23 cellular contexts compared by ENCODE assay signal in the genomic region with DNA sequence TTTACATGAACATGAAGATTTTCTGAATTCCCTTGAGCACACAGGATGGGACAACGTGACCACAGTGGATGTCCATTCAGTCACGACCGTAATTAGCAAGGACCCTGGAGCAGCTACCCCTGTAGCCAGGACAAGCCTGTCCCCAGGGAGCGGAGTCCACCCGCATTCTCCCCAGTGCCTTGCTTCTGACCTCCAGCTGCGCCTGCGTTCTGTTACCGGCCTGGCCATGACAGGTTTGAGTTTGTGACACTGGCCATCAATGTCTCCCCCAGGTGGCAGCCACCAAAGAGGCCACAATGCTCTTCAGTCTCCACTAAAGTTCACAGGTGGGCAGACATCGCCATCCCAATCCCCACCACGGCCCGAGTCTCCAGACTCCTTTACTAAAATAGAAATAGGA.
DNase-seq lines count a peak whose midpoint lies in the region; ATAC-seq, FAIRE-seq and TF ChIP-seq lines count a peak whose summit lies in the region.
"Had no signal": no experiment of that assay in that cellular context is flagged by ENCODE, and none has a peak within 500 bp of the region (broad histone marks: within the 10 kb centered on the region; RNA-seq: fewer than 3 reads in every experiment).

No MANE protein-coding gene starts in this region.

- no peak overlapping the region for H2BK15ac ChIP-seq in neuronal stem cell (ENCODE audit: low read length)

- H3K4ac ChIP-seq in neuronal stem cell (ENCODE audit: low read length) (no peak overlapping the region), trophoblast cell (ENCODE audit: low read depth, low read length) (no peak overlapping the region)

- H3K9me3 ChIP-seq in HepG2 (ENCODE audit: low read length) (no peaks in the 10 kb centered on the region), right lobe of liver (no peaks in the 10 kb centered on the region), K562 (replicated peaks; ENCODE audit: control insufficient read depth, insufficient read depth, low read depth, low read length) (no peaks in the 10 kb centered on the region), neuronal stem cell (replicated peaks in 1 of 2; ENCODE audit: control insufficient read depth in 2 of 2, insufficient read depth in 1 of 2, low read depth in 1 of 2, low read length in 2 of 2) (no peaks in the 10 kb centered on the region), trophoblast cell (ENCODE audit: insufficient read depth, low read depth, low read length) (peaks cover 4% of the 10 kb centered on the region)
- H3K9me3 ChIP-seq: A549; BLaER1 treated with 17β-estradiol and CSF1 and Interleukin-3, amounts not matched to agents 10 nM and 100 nM; Caco-2 had no signal

- no peaks in the 10 kb centered on the region for H3K9me1 ChIP-seq in K562 (ENCODE audit: control insufficient read depth, insufficient read depth, low read length)

- no peak overlapping the region for H3K18ac ChIP-seq in neuronal stem cell (ENCODE audit: low read length)
- no peak overlapping the region for H3K18ac ChIP-seq in trophoblast cell (ENCODE audit: low read length)

- H3K4me3 ChIP-seq in HepG2 (replicated peaks in 1 of 3; ENCODE audit: insufficient read depth in 1 of 3, low read depth in 2 of 3, low read length in 3 of 3) (no peak overlapping the region), right lobe of liver (no peak overlapping the region), K562 (no peak overlapping the region), neuronal stem cell (ENCODE audit: low read length in 2 of 2) (no peak overlapping the region), trophoblast cell (ENCODE audit: low read depth, low read length) (no peak overlapping the region)
- H3K4me3 ChIP-seq: A549; BLaER1 treated with 17β-estradiol and CSF1 and Interleukin-3, amounts not matched to agents 10 nM and 100 nM had no signal

- CTCF ChIA-PET in HepG2 (lab: Yijun Ruan, JAX; ENCODE audit: low intra/inter-chr PET ratio, low total read pairs), result no interaction called here
- CTCF ChIA-PET in K562 (lab: Yijun Ruan, JAX; ENCODE audit: low intra/inter-chr PET ratio), result interaction anchor here (0.6 kb wide), 1 partner anchor 27 kb away, joined by 3 read pairs; no protein-coding TSS in a partner anchor

- no TSS peak for BruUV-seq in HepG2 (replicated peaks; lab: Mats Ljungman, UMichigan)
- BruUV-seq in K562 (replicated peaks; lab: Mats Ljungman, UMichigan), result no TSS peak

- H4K8ac ChIP-seq in neuronal stem cell (ENCODE audit: low read depth, low read length) (no peak overlapping the region), trophoblast cell (ENCODE audit: low read depth, low read length) (no peak overlapping the region)

- POLR2A ChIA-PET in HepG2 (lab: Yijun Ruan, JAX), result no interaction called here
- POLR2A ChIA-PET in K562 (lab: Yijun Ruan, JAX), result no interaction called here

- H3K14ac ChIP-seq in neuronal stem cell (ENCODE audit: low read length), result peak overlapping the region; percentile 47
- no peak overlapping the region for H3K14ac ChIP-seq in trophoblast cell (ENCODE audit: low read length)

- TF ChIP-seq POLR2A in HepG2 (IDR thresholded peaks at IDR 0.05; ENCODE audit: insufficient read depth in 1 of 2, low read depth in 2 of 2, low read length in 2 of 2), result no peak
- no peak for TF ChIP-seq POLR2A in right lobe of liver (IDR thresholded peaks at IDR 0.05)
- no peak for TF ChIP-seq POLR2A in K562 (conservative IDR thresholded peaks at IDR 0.05)

- in situ Hi-C loops in HepG2 (cut with HindIII; ENCODE audit: extremely low pct_ligation_motif_present, low pct_unique_long_range_greater_than_20kb), result no loop called here
- in situ Hi-C loops in K562 (cut with MboI), result no loop called here

- TF ChIP-seq CTCF in HepG2 (CRISPR knock-in tag; IDR thresholded peaks at IDR 0.05) (no peak), right lobe of liver (IDR thresholded peaks at IDR 0.05) (no peak), K562 (IDR thresholded peaks at IDR 0.05 in 2 of 3, conservative IDR thresholded peaks at IDR 0.05 in 1 of 3; ENCODE audit: insufficient read depth in 2 of 3, low read depth in 1 of 3, low read length in 3 of 3) (peak in 1 of 3 experiments; percentile 18; a peak in 2 of 6 replicates)

- no peak for ATAC-seq in HepG2
- no peak for ATAC-seq in right lobe of liver
- ATAC-seq in K562, result no peak
- ATAC-seq in stimulated activated effector memory CD8-positive, alpha-beta T cell treated with anti-CD3 and anti-CD28 coated beads, Interleukin-12 subunit alpha, Interleukin-12 subunit beta, amount 100 ng/mL, for 72 hours, result no peak
- no peak for ATAC-seq in GM18873 (IDR thresholded peaks at IDR 0.05; ENCODE audit: low FRiP score, unreplicated experiment)
- ATAC-seq: A549; CD8-positive, alpha-beta T cell had no signal

- H3K9me3 Mint-ChIP-seq in stimulated activated effector memory CD8-positive, alpha-beta T cell treated with anti-CD3 and anti-CD28 coated beads, Interleukin-12 subunit alpha, Interleukin-12 subunit beta, amount 100 ng/mL, for 72 hours, result peaks cover 6% of the 10 kb centered on the region
- H3K9me3 Mint-ChIP-seq: CD8-positive, alpha-beta T cell had no signal

- H3K27me3 ChIP-seq in HepG2 (ENCODE audit: control insufficient read depth in 1 of 2, insufficient read depth in 2 of 2, low read length in 2 of 2), result no peaks in the 10 kb centered on the region
- no peaks in the 10 kb centered on the region for H3K27me3 ChIP-seq in right lobe of liver
- peaks cover 3 to 9% of the 10 kb centered on the region in 2 experiments; a peak in 2 of 5 replicates for H3K27me3 ChIP-seq in K562 (ENCODE audit: control insufficient read depth in 2 of 2, insufficient read depth in 2 of 2, low read length in 2 of 2)
- H3K27me3 ChIP-seq in neuronal stem cell (ENCODE audit: control insufficient read depth in 3 of 3, insufficient read depth in 3 of 3, low read depth in 1 of 3, low read length in 3 of 3), result no peaks in the 10 kb centered on the region
- H3K27me3 ChIP-seq in trophoblast cell (ENCODE audit: insufficient read depth, low read length), result no peaks in the 10 kb centered on the region
- H3K27me3 ChIP-seq: BLaER1 treated with 17β-estradiol and CSF1 and Interleukin-3, amounts not matched to agents 10 nM and 100 nM had no signal

- H2AFZ ChIP-seq in HepG2 (ENCODE audit: low read length) (no peak overlapping the region), K562 (ENCODE audit: low read depth, low read length) (no peak overlapping the region), neuronal stem cell (ENCODE audit: low read length) (no peak overlapping the region), trophoblast cell (ENCODE audit: insufficient read depth, low read length, poor library complexity) (no peak overlapping the region)

- H3K4me1 ChIP-seq in HepG2 (ENCODE audit: insufficient read depth, low read length) (no peaks in the 10 kb centered on the region), right lobe of liver (no peaks in the 10 kb centered on the region), K562 (replicated peaks in 1 of 2; ENCODE audit: control insufficient read depth in 2 of 2, insufficient read depth in 2 of 2, low read length in 2 of 2) (no peaks in the 10 kb centered on the region), neuronal stem cell (ENCODE audit: control insufficient read depth in 2 of 2, insufficient read depth in 1 of 2, low read depth in 1 of 2, low read length in 2 of 2) (no peaks in the 10 kb centered on the region), trophoblast cell (ENCODE audit: control insufficient read depth in 1 of 2, insufficient read depth in 2 of 2, low read length in 2 of 2) (no peaks in the 10 kb centered on the region)
- H3K4me1 ChIP-seq: A549, Caco-2 had no signal

- no peaks in the 10 kb centered on the region for H3K36me3 Mint-ChIP-seq in stimulated activated effector memory CD8-positive, alpha-beta T cell treated with anti-CD3 and anti-CD28 coated beads, Interleukin-12 subunit alpha, Interleukin-12 subunit beta, amount 100 ng/mL, for 72 hours
- H3K36me3 Mint-ChIP-seq: CD8-positive, alpha-beta T cell had no signal

- H2BK5ac ChIP-seq in neuronal stem cell (ENCODE audit: low read length) (no peak overlapping the region), trophoblast cell (ENCODE audit: low read depth, low read length, poor library complexity) (no peak overlapping the region)

- 11% methylated on average over 5 of the region's 11 CpGs for WGBS in HepG2 (ENCODE audit: low lambda C conversion rate)
- 50% methylated on average over 2 of the region's 11 CpGs for WGBS in right lobe of liver (ENCODE audit: insufficient coverage, low coverage, low lambda C conversion rate, missing lambda C conversion rate)
- 3% methylated on average over 10 of the region's 11 CpGs for WGBS in K562 (ENCODE audit: insufficient coverage, low coverage, missing lambda C conversion rate)
- no CpG with 5 or more reads among the region's 11 CpGs for WGBS in neuronal stem cell (ENCODE audit: extremely low coverage in 2 of 2, insufficient read length in 2 of 2, insufficient replicate concordance in 1 of 2), 2 donors
- no CpG with 5 or more reads among the region's 11 CpGs for WGBS in trophoblast cell (ENCODE audit: extremely low coverage, insufficient coverage, insufficient read length)

- H3K23ac ChIP-seq in neuronal stem cell (ENCODE audit: low read depth, low read length, poor library complexity), result no peak overlapping the region
- peak overlapping the region; percentile 80 for H3K23ac ChIP-seq in trophoblast cell (ENCODE audit: low read length)

- H3K4me2 ChIP-seq in HepG2 (ENCODE audit: low read depth, low read length) (no peak overlapping the region), K562 (ENCODE audit: insufficient read depth, low read length) (no peak overlapping the region), neuronal stem cell (ENCODE audit: insufficient read depth, low read length, poor library complexity, severe bottlenecking) (no peak overlapping the region), trophoblast cell (ENCODE audit: low read length) (no peak overlapping the region)
- H3K4me2 ChIP-seq: A549 had no signal

- no peaks in the 10 kb centered on the region for H4K20me1 ChIP-seq in HepG2 (ENCODE audit: insufficient read depth, low read length)
- no peaks in the 10 kb centered on the region for H4K20me1 ChIP-seq in K562 (replicated peaks; ENCODE audit: control insufficient read depth, insufficient read depth, low read length)
- H4K20me1 ChIP-seq: BLaER1 treated with 17β-estradiol and CSF1 and Interleukin-3, amounts not matched to agents 10 nM and 100 nM had no signal

- no peak for TF ChIP-seq RAD21 in HepG2 (CRISPR knock-in tag; IDR thresholded peaks at IDR 0.05)
- no peak for TF ChIP-seq RAD21 in K562 (CRISPR knock-in tag; conservative IDR thresholded peaks at IDR 0.05 in 1 of 2, IDR thresholded peaks at IDR 0.05 in 1 of 2)

- TF ChIP-seq EP300 in HepG2 (IDR thresholded peaks at IDR 0.05; ENCODE audit: low read depth in 2 of 2, low read length in 2 of 2), result no peak
- TF ChIP-seq EP300 in HepG2 (CRISPR knock-in tag; IDR thresholded peaks at IDR 0.05; ENCODE audit: borderline replicate concordance), result no peak
- no peak for TF ChIP-seq EP300 in K562 (IDR thresholded peaks at IDR 0.05; ENCODE audit: low read length)

- no peak for FAIRE-seq in HepG2 (lab: Jason Lieb, UNC)
- FAIRE-seq in K562 (lab: Jason Lieb, UNC), result no peak
- FAIRE-seq: A549, D721Med, G401.6, GM12891 had no signal

- H3K9ac ChIP-seq in HepG2 (ENCODE audit: insufficient read depth, low read depth, low read length), result no peak overlapping the region
- no peak overlapping the region for H3K9ac ChIP-seq in K562 (ENCODE audit: insufficient read depth in 1 of 2, low read depth in 2 of 2, low read length in 2 of 2)
- no peak overlapping the region for H3K9ac ChIP-seq in neuronal stem cell (ENCODE audit: low read depth, low read length, poor library complexity)
- no peak overlapping the region for H3K9ac ChIP-seq in trophoblast cell (ENCODE audit: low read length)
- H3K9ac ChIP-seq: BLaER1 treated with 17β-estradiol and CSF1 and Interleukin-3, amounts not matched to agents 10 nM and 100 nM had no signal

- H4K12ac ChIP-seq in trophoblast cell (ENCODE audit: low read depth, low read length), result no peak overlapping the region

- no peaks in the 10 kb centered on the region for H3K36me3 ChIP-seq in HepG2 (replicated peaks in 1 of 2; ENCODE audit: control insufficient read depth in 1 of 2, insufficient read depth in 2 of 2, low read length in 2 of 2)
- H3K36me3 ChIP-seq in right lobe of liver, result no peaks in the 10 kb centered on the region
- no peaks in the 10 kb centered on the region for H3K36me3 ChIP-seq in K562 (ENCODE audit: control insufficient read depth, insufficient read depth, low read length)
- H3K36me3 ChIP-seq in neuronal stem cell (replicated peaks in 1 of 2; ENCODE audit: control insufficient read depth in 2 of 2, insufficient read depth in 2 of 2, low read length in 2 of 2), result no peaks in the 10 kb centered on the region
- no peaks in the 10 kb centered on the region for H3K36me3 ChIP-seq in trophoblast cell (ENCODE audit: control insufficient read depth in 1 of 2, insufficient read depth in 2 of 2, low read length in 2 of 2)
- H3K36me3 ChIP-seq: BLaER1 treated with 17β-estradiol and CSF1 and Interleukin-3, amounts not matched to agents 10 nM and 100 nM had no signal

- no peak overlapping the region for H3K27ac Mint-ChIP-seq in stimulated activated effector memory CD8-positive, alpha-beta T cell treated with anti-CD3 and anti-CD28 coated beads, Interleukin-12 subunit alpha, Interleukin-12 subunit beta, amount 100 ng/mL, for 72 hours
- H3K27ac Mint-ChIP-seq: B cell; CD4-positive, alpha-beta T cell; CD8-positive, alpha-beta T cell had no signal

- H3K4me3 Mint-ChIP-seq in stimulated activated effector memory CD8-positive, alpha-beta T cell treated with anti-CD3 and anti-CD28 coated beads, Interleukin-12 subunit alpha, Interleukin-12 subunit beta, amount 100 ng/mL, for 72 hours, result no peak overlapping the region
- H3K4me3 Mint-ChIP-seq: B cell; CD4-positive, alpha-beta T cell; CD8-positive, alpha-beta T cell had no signal

- H2BK120ac ChIP-seq in neuronal stem cell (ENCODE audit: low read depth, low read length), result no peak overlapping the region
- H2BK120ac ChIP-seq in trophoblast cell (ENCODE audit: insufficient read depth, low read length, poor library complexity), result no peak overlapping the region

- H2BK12ac ChIP-seq in neuronal stem cell (ENCODE audit: low read length), result no peak overlapping the region
- no peak overlapping the region for H2BK12ac ChIP-seq in trophoblast cell (ENCODE audit: low read length)

- no peak overlapping the region for H4K91ac ChIP-seq in neuronal stem cell (ENCODE audit: low read depth, low read length, poor library complexity)
- no peak overlapping the region for H4K91ac ChIP-seq in trophoblast cell (ENCODE audit: low read depth, low read length)

- H3K79me1 ChIP-seq in neuronal stem cell (ENCODE audit: low read depth, low read length), result no peaks in the 10 kb centered on the region
- no peaks in the 10 kb centered on the region for H3K79me1 ChIP-seq in trophoblast cell (ENCODE audit: low read length)

- intact Hi-C loops in HepG2 (cut with micrococcal nuclease; ENCODE audit: unreplicated experiment) (no loop called here), right lobe of liver (cut with DNase I) (no loop called here), K562 (cut with micrococcal nuclease) (no loop called here)

- H3K27ac ChIP-seq in HepG2 (ENCODE audit: extremely low read length, insufficient read depth, low read length) (no peak overlapping the region), right lobe of liver (no peak overlapping the region), K562 (ENCODE audit: extremely low read depth, low read depth, low read length) (no peak overlapping the region), neuronal stem cell (replicated peaks; ENCODE audit: low read length) (no peak overlapping the region), trophoblast cell (ENCODE audit: low read depth, low read length) (no peak overlapping the region)
- H3K27ac ChIP-seq: 22Rv1; A549; BLaER1 treated with 17β-estradiol and CSF1 and Interleukin-3, amounts not matched to agents 10 nM and 100 nM; C4-2B had no signal

- H3K4me1 Mint-ChIP-seq in stimulated activated effector memory CD8-positive, alpha-beta T cell treated with anti-CD3 and anti-CD28 coated beads, Interleukin-12 subunit alpha, Interleukin-12 subunit beta, amount 100 ng/mL, for 72 hours, result no peaks in the 10 kb centered on the region
- H3K4me1 Mint-ChIP-seq: B cell had no signal

- H2AK5ac ChIP-seq in neuronal stem cell (ENCODE audit: low read depth, low read length), result no peak overlapping the region
- H2AK5ac ChIP-seq in trophoblast cell (ENCODE audit: low read length), result no peak overlapping the region

- no peaks in the 10 kb centered on the region for H3K79me2 ChIP-seq in HepG2 (ENCODE audit: insufficient read depth, low read length)
- H3K79me2 ChIP-seq in K562 (ENCODE audit: control insufficient read depth, insufficient read depth, low read length), result no peaks in the 10 kb centered on the region
- H3K79me2 ChIP-seq in trophoblast cell (ENCODE audit: control insufficient read depth, insufficient read depth, low read length, poor library complexity), result no peaks in the 10 kb centered on the region

- DNase-seq in HepG2 (ENCODE audit: low spot score), result no peak
- no peak for DNase-seq in right lobe of liver
- DNase-seq in K562 (ENCODE audit: extremely low read depth in 1 of 4, low spot score in 3 of 4), result no peak
- no peak for DNase-seq in neuronal stem cell (ENCODE audit: low spot score)
- DNase-seq in trophoblast cell, result no peak
- no peak for DNase-seq in stimulated activated effector memory CD8-positive, alpha-beta T cell treated with anti-CD3 and anti-CD28 coated beads, Interleukin-12 subunit alpha, Interleukin-12 subunit beta, amount 100 ng/mL, for 72 hours (ENCODE audit: low spot score in 2 of 2)
- DNase-seq in stimulated activated naive CD4-positive, alpha-beta T cell treated with Interleukin-2 at 50 U/mL for 16 hours (lab: John Stamatoyannopoulos, UW), result no peak
- DNase-seq: AML-193; Caco-2; Calu3; CD4-positive, alpha-beta T cell; CD8-positive, alpha-beta T cell; DMS79 treated with DMSO at 0.1 percent for 48 hours; GF-D8 had no signal
